In the genomic region with DNA sequence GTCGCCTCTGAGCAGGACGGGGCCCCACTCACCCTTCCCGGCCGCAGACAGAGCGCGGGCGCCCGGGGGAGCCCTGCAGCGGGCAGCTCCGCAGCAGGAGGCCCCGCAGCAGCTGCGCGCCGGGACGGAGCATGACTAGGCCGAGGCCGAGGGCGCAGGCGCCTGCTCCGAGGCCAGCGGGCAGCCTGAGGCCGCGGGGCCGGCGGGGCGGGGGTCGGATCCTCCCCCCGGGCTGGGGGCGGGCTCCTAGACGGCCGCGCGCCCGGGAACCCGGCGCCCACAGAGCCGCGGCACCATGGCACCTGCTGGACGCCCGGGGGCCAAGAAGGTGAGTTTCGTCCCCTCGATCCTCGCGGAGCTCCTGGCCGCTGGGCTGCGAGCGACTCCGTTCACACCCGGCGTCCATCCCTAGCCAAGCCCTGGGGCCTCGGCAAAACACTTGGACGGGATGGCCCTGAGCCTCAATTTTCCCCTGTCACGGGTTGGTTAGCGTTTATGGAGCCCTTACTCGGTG, we compare ENCODE assay signal across 12 cellular contexts. TPM values are rescaled to one million over a fixed set of nuclear protein-coding genes. Genes with fewer than 3 reads are reported as not detected.
DNase-seq lines count a peak whose midpoint lies in the region; ATAC-seq, FAIRE-seq and TF ChIP-seq lines count a peak whose summit lies in the region.
"Had no signal": no experiment of that assay in that cellular context is flagged by ENCODE, and none has a peak within 500 bp of the region (broad histone marks: within the 10 kb centered on the region; RNA-seq: fewer than 3 reads in every experiment).

A gene with protein sequence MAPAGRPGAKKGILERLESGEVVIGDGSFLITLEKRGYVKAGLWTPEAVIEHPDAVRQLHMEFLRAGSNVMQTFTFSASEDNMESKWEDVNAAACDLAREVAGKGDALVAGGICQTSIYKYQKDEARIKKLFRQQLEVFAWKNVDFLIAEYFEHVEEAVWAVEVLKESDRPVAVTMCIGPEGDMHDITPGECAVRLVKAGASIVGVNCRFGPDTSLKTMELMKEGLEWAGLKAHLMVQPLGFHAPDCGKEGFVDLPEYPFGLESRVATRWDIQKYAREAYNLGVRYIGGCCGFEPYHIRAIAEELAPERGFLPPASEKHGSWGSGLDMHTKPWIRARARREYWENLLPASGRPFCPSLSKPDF (plus strand): TSS at position 280 of the 514 bp plus-strand sequence. CDS start 16 bp downstream, at position 296.
A gene (minus strand): TSS at position 187 of the 514 bp plus-strand sequence. CDS start 54 bp downstream, at position 133.

- H3K27ac ChIP-seq in endothelial cell of umbilical vein (ENCODE audit: insufficient read depth, low read depth, low read length) (no peak within 1 kb of the TSS), lower lobe of right lung (no peak within 1 kb of the TSS), tibial artery (peak within 1 kb of the TSS; percentile 27 to 67)
- H3K27ac ChIP-seq: 22Rv1, epithelial cell of prostate had no signal

- CTCF ChIA-PET in endothelial cell of umbilical vein (lab: Charles Lee): interaction anchor here (1.2 to 1.8 kb wide), 2 partner anchors 45 to 63 kb away, joined by 6 to 11 read pairs; no protein-coding TSS in a partner anchor

- H2AFZ ChIP-seq in endothelial cell of umbilical vein (ENCODE audit: low read depth, low read length): peak within 1 kb of the TSS; percentile 54

- dilution Hi-C loops in endothelial cell of umbilical vein (cut with MboI; ENCODE audit: extremely low pct_ligation_motif_present, low sequenced_read_pairs): no loop called here

- no peaks in the 10 kb centered on the region for H3K9me1 ChIP-seq in endothelial cell of umbilical vein (replicated peaks; ENCODE audit: control insufficient read depth, extremely low read depth, insufficient read depth, low read length)

- intact Hi-C loops in endothelial cell of umbilical vein (cut with micrococcal nuclease): no loop called here
- intact Hi-C loops in lower lobe of right lung (cut with DNase I): no loop called here
- intact Hi-C loops in tibial artery (cut with DNase I; ENCODE audit: low total_unique reads): no loop called here

- TF ChIP-seq POLR2A in endothelial cell of umbilical vein (IDR thresholded peaks at IDR 0.05; ENCODE audit: low read depth, low read length): no peak

- POLR2A ChIA-PET in endothelial cell of umbilical vein (lab: Charles Lee): no interaction called here

- no peak within 1 kb of the TSS for H3K9ac ChIP-seq in endothelial cell of umbilical vein (replicated peaks; ENCODE audit: extremely low read depth, insufficient read depth, low read length)

- no peaks in the 10 kb centered on the region for H3K36me3 ChIP-seq in endothelial cell of umbilical vein (ENCODE audit: control insufficient read depth in 2 of 2, extremely low read depth in 1 of 2, insufficient read depth in 2 of 2, low read length in 2 of 2)
- H3K36me3 ChIP-seq in lower lobe of right lung: no peaks in the 10 kb centered on the region
- no peaks in the 10 kb centered on the region for H3K36me3 ChIP-seq in tibial artery

- TF ChIP-seq CTCF in endothelial cell of umbilical vein (IDR thresholded peaks at IDR 0.05; ENCODE audit: extremely low read depth in 1 of 2, insufficient read depth in 1 of 2, low read depth in 1 of 2, low read length in 2 of 2) (no peak), lower lobe of right lung (IDR thresholded peaks at IDR 0.05) (no peak), tibial artery (IDR thresholded peaks at IDR 0.05) (no peak)

- H3K4me2 ChIP-seq in endothelial cell of umbilical vein (ENCODE audit: insufficient read depth, low read length): peak within 1 kb of the TSS; percentile 44

- H3K27me3 ChIP-seq in endothelial cell of umbilical vein (ENCODE audit: control insufficient read depth in 2 of 2, insufficient read depth in 2 of 2, low read length in 2 of 2) (peaks cover 0 to 1% of the 10 kb centered on the region in 2 experiments), lower lobe of right lung (ENCODE audit: low read depth) (peaks cover 12% of the 10 kb centered on the region), tibial artery (peaks cover 0 to 9% of the 10 kb centered on the region in 2 donors)

- ATAC-seq in lower lobe of right lung (peak; percentile 48 to 69), GM18868 (IDR thresholded peaks at IDR 0.05; ENCODE audit: unreplicated experiment) (no peak)

- DNase-seq in NCI-H2081 (lab: John Stamatoyannopoulos, UW) (peak; percentile 18 to 47), NCI-H2081 treated with DMSO at 0.1 percent for 48 hours (lab: John Stamatoyannopoulos, UW) (no peak), endothelial cell of umbilical vein (ENCODE audit: low read depth, low spot score) (no peak), lower lobe of right lung (no peak), tibial artery (peak in 1 of 2 donors; percentile 67), activated gamma-delta T cell (lab: John Stamatoyannopoulos, UW) (no peak), activated T-cell treated with anti-CD3 and anti-CD28 coated beads for 4 hours (no peak)
- DNase-seq: NCI-H526 had no signal

- no TSS peak for BruUV-seq in endothelial cell of umbilical vein (replicated peaks; lab: Mats Ljungman, UMichigan)

- H4K20me1 ChIP-seq in endothelial cell of umbilical vein (replicated peaks; ENCODE audit: control insufficient read depth, extremely low read depth, insufficient read depth, low read length): no peaks in the 10 kb centered on the region

- no peak for FAIRE-seq in endothelial cell of umbilical vein (lab: Jason Lieb, UNC)

- no peaks in the 10 kb centered on the region for H3K79me2 ChIP-seq in endothelial cell of umbilical vein (ENCODE audit: control insufficient read depth, insufficient read depth, low read length)

- H3K9me3 ChIP-seq in endothelial cell of umbilical vein (replicated peaks; ENCODE audit: control insufficient read depth, insufficient read depth, low read length) (no peaks in the 10 kb centered on the region), lower lobe of right lung (peaks cover 5% of the 10 kb centered on the region), tibial artery (peaks cover 0 to 4% (median 0%) of the 10 kb centered on the region in 3 donors)

- H3K4me3 ChIP-seq in endothelial cell of umbilical vein (replicated peaks in 1 of 3; ENCODE audit: insufficient read depth in 1 of 3, low read depth in 1 of 3, low read length in 3 of 3) (peak within 1 kb of the TSS in 1 of 3 experiments; percentile 32), lower lobe of right lung (peak within 1 kb of the TSS; percentile 44), tibial artery (peak within 1 kb of the TSS; percentile 55)

- H3K4me1 ChIP-seq in endothelial cell of umbilical vein (ENCODE audit: control insufficient read depth, extremely low read depth, insufficient read depth, low read length): no peaks in the 10 kb centered on the region
- H3K4me1 ChIP-seq in lower lobe of right lung: no peaks in the 10 kb centered on the region
- H3K4me1 ChIP-seq in tibial artery: peaks cover 0 to 4% (median 1%) of the 10 kb centered on the region in 4 donors

TF ChIP-seq in endothelial cell of umbilical vein, 7 proteins besides CTCF, POLR2A, EP300 and RAD21:
- TF ChIP-seq, protein P1, sequence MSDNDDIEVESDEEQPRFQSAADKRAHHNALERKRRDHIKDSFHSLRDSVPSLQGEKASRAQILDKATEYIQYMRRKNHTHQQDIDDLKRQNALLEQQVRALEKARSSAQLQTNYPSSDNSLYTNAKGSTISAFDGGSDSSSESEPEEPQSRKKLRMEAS (IDR thresholded peaks at IDR 0.05; ENCODE audit: insufficient read depth, insufficient read length): no peak
- TF ChIP-seq MYC (IDR thresholded peaks at IDR 0.05; ENCODE audit: low read depth, low read length) (no peak), GATA2 (IDR thresholded peaks at IDR 0.05; ENCODE audit: insufficient read depth, insufficient read length, low read depth, low read length) (no peak), JUN (IDR thresholded peaks at IDR 0.05; ENCODE audit: borderline replicate concordance, insufficient read depth, insufficient read length, low read depth) (no peak), POLR2AphosphoS5 (IDR thresholded peaks at IDR 0.05; ENCODE audit: insufficient read depth, low read depth, low read length) (no peak), EZH2 (IDR thresholded peaks at IDR 0.05; ENCODE audit: borderline replicate concordance, low read depth, low read length, severe bottlenecking) (no peak), FOS (IDR thresholded peaks at IDR 0.05; ENCODE audit: borderline replicate concordance, insufficient read depth, low read length) (no peak)

RNA-seq across cellular contexts. Expression of the first gene that starts in this region (rescaled TPM):
- total RNA-seq in endothelial cell of umbilical vein (0.71 and 0.76 TPM in 2 replicates), lower lobe of right lung (3.9 TPM)
- 0.81 and 0.92 TPM in 2 replicates for polyA plus RNA-seq in endothelial cell of umbilical vein
- 0.52 and 0.70 TPM in 2 replicates for polyA plus RNA-seq in endothelial cell of umbilical vein (2011; cell fraction: cytosol; rRNA removed)
- 1.9 and 2.5 TPM in 2 replicates for polyA plus RNA-seq in endothelial cell of umbilical vein (2011; cell fraction: nucleus; rRNA removed)
- polyA plus RNA-seq in endothelial cell of umbilical vein (2012): 0.33 TPM in 1 of 2 replicates, not detected in the other
- polyA minus RNA-seq in endothelial cell of umbilical vein: 0.92 and 1.3 TPM in 2 replicates
- not detected for polyA minus RNA-seq in endothelial cell of umbilical vein (2011; cell fraction: cytosol; rRNA and poly(A)+ RNA removed)
- polyA minus RNA-seq in endothelial cell of umbilical vein (2011; cell fraction: nucleus; rRNA and poly(A)+ RNA removed): 0.43 and 0.67 TPM in 2 replicates
- total RNA-seq: activated CD8-positive, alpha-beta memory T cell treated with anti-CD3 and anti-CD28 coated beads for 36 hours had no signal

RNA-seq across cellular contexts. Expression of the second gene that starts in this region (rescaled TPM):
- total RNA-seq in endothelial cell of umbilical vein (not detected in 2 replicates), lower lobe of right lung (1.3 TPM)
- polyA plus RNA-seq in endothelial cell of umbilical vein: 0.03 and 0.11 TPM in 2 replicates
- 0.10 TPM in 1 of 2 replicates, not detected in the other for polyA plus RNA-seq in endothelial cell of umbilical vein (2011; cell fraction: cytosol; rRNA removed)
- polyA plus RNA-seq in endothelial cell of umbilical vein (2011; cell fraction: nucleus; rRNA removed): 0.08 and 0.14 TPM in 2 replicates
- not detected in 2 replicates for polyA plus RNA-seq in endothelial cell of umbilical vein (2012)
- polyA minus RNA-seq in endothelial cell of umbilical vein: not detected in 2 replicates
- polyA minus RNA-seq in endothelial cell of umbilical vein (2011; cell fraction: cytosol; rRNA and poly(A)+ RNA removed): not detected
- polyA minus RNA-seq in endothelial cell of umbilical vein (2011; cell fraction: nucleus; rRNA and poly(A)+ RNA removed): 0.48 TPM in 1 of 2 replicates, not detected in the other

Comparison
In these comparisons a context has a peak if more than half of its experiments do, and no peak if none do; other contexts are left out.
1. DNase-seq: peak in NCI-H2081 (2 of 2); none in NCI-H2081 treated with DMSO at 0.1 percent for 48 hours (single experiment), endothelial cell of umbilical vein (single experiment), lower lobe of right lung (single experiment), activated gamma-delta T cell (single experiment) and activated T-cell treated with anti-CD3 and anti-CD28 coated beads for 4 hours (single experiment).
2. H3K27ac ChIP-seq: peak in tibial artery (2 of 2); none in endothelial cell of umbilical vein (single experiment) and lower lobe of right lung (single experiment).